10 cellular contexts compared by ENCODE assay signal in genomic region chr17:7444682-7445010, GRCh38. TPM values are rescaled to one million over a fixed set of nuclear protein-coding genes. Genes with fewer than 3 reads are reported as not detected.
A peak's percentile ranks its signal among the peaks of the same experiment; 100 is the strongest.
DNase-seq lines count a peak whose midpoint lies in the region; ATAC-seq lines count a peak whose summit lies in the region.
"Had no signal": no experiment of that assay in that cellular context is flagged by ENCODE, and none has a peak within 500 bp of the region (broad histone marks: within the 10 kb centered on the region; RNA-seq: fewer than 3 reads in every experiment).

No MANE protein-coding gene starts in this region.

- H3K9me3 ChIP-seq in esophagus (ENCODE audit: control insufficient read depth in 2 of 2, insufficient read depth in 1 of 2, low read depth in 1 of 2, low read length in 1 of 2) (no peaks in the 10 kb centered on the region), skeletal muscle satellite cell (replicated peaks; ENCODE audit: low read length) (no peaks in the 10 kb centered on the region)
- H3K9me3 ChIP-seq: SK-N-SH had no signal

- DNase-seq in NCI-H2196 (lab: John Stamatoyannopoulos, UW; ENCODE audit: unreplicated experiment) (peak; percentile 13), NCI-H2196 treated with DMSO at 0.1 percent for 48 hours (lab: John Stamatoyannopoulos, UW; ENCODE audit: unreplicated experiment) (no peak), NCI-H524 treated with DMSO at 0.1 percent for 48 hours (lab: John Stamatoyannopoulos, UW) (peak; percentile 65)
- DNase-seq in stimulated activated naive CD4-positive, alpha-beta T cell treated with Interleukin-2 at 50 U/mL for 16 hours (lab: John Stamatoyannopoulos, UW), result no peak
- DNase-seq: NCI-H146 had no signal

- H3K27ac ChIP-seq in esophagus (ENCODE audit: low read depth in 2 of 2, low read length in 1 of 2), result peak overlapping the region; percentile 74 to 77

- H3K9me3 Mint-ChIP-seq in stimulated activated memory B cell treated with anti-CD40 and anti-IgM and Interleukin-4, amounts not matched to agents 10 μg/mL and 1 μg/mL and 100 μg/mL, for 72 hours, result no peaks in the 10 kb centered on the region

- H3K4me1 Mint-ChIP-seq in stimulated activated memory B cell treated with anti-CD40 and anti-IgM and Interleukin-4, amounts not matched to agents 10 μg/mL and 1 μg/mL and 100 μg/mL, for 72 hours, result peaks cover 23% of the 10 kb centered on the region

- H3K4me1 ChIP-seq in esophagus (ENCODE audit: control insufficient read depth in 2 of 2, insufficient read depth in 2 of 2, low read length in 1 of 2) (peaks cover 3 to 32% of the 10 kb centered on the region in 2 donors), skeletal muscle satellite cell (ENCODE audit: control insufficient read depth, insufficient read depth, low read length) (peaks cover 37% of the 10 kb centered on the region)

- no peak overlapping the region for H3K4me3 Mint-ChIP-seq in stimulated activated memory B cell treated with anti-CD40 and anti-IgM and Interleukin-4, amounts not matched to agents 10 μg/mL and 1 μg/mL and 100 μg/mL, for 72 hours

- H3K9ac ChIP-seq in skeletal muscle satellite cell (ENCODE audit: low read depth, low read length), result peak overlapping the region; percentile 22
- H3K9ac ChIP-seq: SK-N-SH had no signal

- H3K27me3 Mint-ChIP-seq in stimulated activated memory B cell treated with anti-CD40 and anti-IgM and Interleukin-4, amounts not matched to agents 10 μg/mL and 1 μg/mL and 100 μg/mL, for 72 hours, result peaks cover 87% of the 10 kb centered on the region

- H3K36me3 ChIP-seq in esophagus (ENCODE audit: control insufficient read depth in 2 of 2, insufficient read depth in 2 of 2, low read length in 1 of 2), result no peaks in the 10 kb centered on the region
- H3K36me3 ChIP-seq in skeletal muscle satellite cell (ENCODE audit: insufficient read depth, low read length), result no peaks in the 10 kb centered on the region

- peak overlapping the region; percentile 90 for H3K4me2 ChIP-seq in skeletal muscle satellite cell (ENCODE audit: low read length)
- H3K4me2 ChIP-seq: SK-N-SH had no signal

- 16 to 21% methylated on average over 8 of the region's 8 CpGs for WGBS in esophagus, 2 donors

- no peaks in the 10 kb centered on the region for H3K36me3 Mint-ChIP-seq in stimulated activated memory B cell treated with anti-CD40 and anti-IgM and Interleukin-4, amounts not matched to agents 10 μg/mL and 1 μg/mL and 100 μg/mL, for 72 hours

- no peak overlapping the region for H3K27ac Mint-ChIP-seq in stimulated activated memory B cell treated with anti-CD40 and anti-IgM and Interleukin-4, amounts not matched to agents 10 μg/mL and 1 μg/mL and 100 μg/mL, for 72 hours

- no peak overlapping the region for H3K4me3 ChIP-seq in esophagus (ENCODE audit: low read depth in 1 of 2, low read length in 2 of 2)
- H3K4me3 ChIP-seq in skeletal muscle satellite cell (ENCODE audit: low read length), result peak overlapping the region; percentile 76

- peaks cover 0 to 6% of the 10 kb centered on the region in 2 donors for H3K27me3 ChIP-seq in esophagus (ENCODE audit: control insufficient read depth in 1 of 2, insufficient read depth in 2 of 2, low read length in 2 of 2)
- H3K27me3 ChIP-seq in skeletal muscle satellite cell (ENCODE audit: control insufficient read depth, insufficient read depth, low read length), result no peaks in the 10 kb centered on the region

- ATAC-seq in stimulated activated memory B cell treated with anti-CD40 and anti-IgM and Interleukin-4, amounts not matched to agents 10 μg/mL and 1 μg/mL and 100 μg/mL, for 72 hours, result no peak
- no peak for ATAC-seq in HG02798 (IDR thresholded peaks at IDR 0.05; ENCODE audit: poor library complexity, unreplicated experiment)

RNA-seq across cellular contexts. Expression of gene CHRNB1, which starts 0.2 kb away (rescaled TPM):
- 1 to 10 TPM; 7.0 to 7.4 TPM for polyA plus RNA-seq in esophagus
- total RNA-seq in skeletal muscle satellite cell (2012; rRNA removed), result 2.3 and 7.2 TPM in 2 replicates

RNA-seq across cellular contexts. Expression of gene FGF11, which starts 5.3 kb away (rescaled TPM):
- polyA plus RNA-seq in esophagus, result 10 to 100 TPM in 1 of 2 donors, 1 to 10 TPM in 1; 5.6 to 16.5 TPM
- total RNA-seq in skeletal muscle satellite cell (2012; rRNA removed), result 0.25 and 2.4 TPM in 2 replicates

RNA-seq across cellular contexts. Expression of gene TMEM102, which starts 9.4 kb away (rescaled TPM):
- polyA plus RNA-seq in esophagus, result 1 to 10 TPM; 6.8 to 9.8 TPM
- 1.0 and 1.7 TPM in 2 replicates for total RNA-seq in skeletal muscle satellite cell (2012; rRNA removed)

RNA-seq across cellular contexts. Expression of gene SPEM3, which starts 16.0 kb away (rescaled TPM):
- not detected for polyA plus RNA-seq in esophagus
- not detected in 2 replicates for total RNA-seq in skeletal muscle satellite cell (2012; rRNA removed)
- polyA plus RNA-seq: SK-N-SH had no signal

RNA-seq across cellular contexts. Expression of gene SPEM2, which starts 19.2 kb away (rescaled TPM):
- polyA plus RNA-seq in esophagus, result not detected
- not detected in 2 replicates for total RNA-seq in skeletal muscle satellite cell (2012; rRNA removed)
- polyA plus RNA-seq: SK-N-SH had no signal

Comparison
In these comparisons a context has a peak if more than half of its experiments do, and no peak if none do; other contexts are left out.
1. DNase-seq: peak in NCI-H2196 (single experiment) and NCI-H524 treated with DMSO at 0.1 percent for 48 hours (single experiment); none in NCI-H2196 treated with DMSO at 0.1 percent for 48 hours (single experiment) and stimulated activated naive CD4-positive, alpha-beta T cell treated with Interleukin-2 at 50 U/mL for 16 hours (single experiment).